13 cellular contexts compared by ENCODE assay signal in genomic region chr4:793109-793861, GRCh38. TPM values are rescaled to one million over a fixed set of nuclear protein-coding genes. Genes with fewer than 3 reads are reported as not detected.
A peak's percentile ranks its signal among the peaks of the same experiment; 100 is the strongest.
DNase-seq lines count a peak whose midpoint lies in the region; ATAC-seq and TF ChIP-seq lines count a peak whose summit lies in the region.
"Had no signal": no experiment of that assay in that cellular context is flagged by ENCODE, and none has a peak within 500 bp of the region (broad histone marks: within the 10 kb centered on the region; RNA-seq: fewer than 3 reads in every experiment).

No MANE protein-coding gene starts in this region.

- TF ChIP-seq CTCF in OCI-LY3 (IDR thresholded peaks at IDR 0.05; ENCODE audit: low read depth, low read length), result no peak
- no peak for TF ChIP-seq CTCF in dorsolateral prefrontal cortex (IDR thresholded peaks at IDR 0.05 in 54 of 56, conservative IDR thresholded peaks at IDR 0.05 in 2 of 56; ENCODE audit: low read depth in 1 of 56, partially characterized antibody in 56 of 56)

- H3K27me3 ChIP-seq in BLaER1 (peaks cover 35% of the 10 kb centered on the region), OCI-LY3 (ENCODE audit: low read depth, low read length) (peaks cover 15% of the 10 kb centered on the region), dorsolateral prefrontal cortex (peaks cover 0 to 61% (median 27%) of the 10 kb centered on the region in 45 donors)

- H3K9ac ChIP-seq in BLaER1, result no peak overlapping the region
- no peak overlapping the region for H3K9ac ChIP-seq in OCI-LY3 (ENCODE audit: low read length)

- H3K9me3 ChIP-seq in BLaER1, result no peaks in the 10 kb centered on the region
- H3K9me3 ChIP-seq in OCI-LY3 (ENCODE audit: insufficient read depth, low read length), result no peaks in the 10 kb centered on the region
- H3K9me3 ChIP-seq: prostate gland, SJSA1 had no signal

- peak overlapping the region; percentile 85 for H3K4me2 ChIP-seq in BLaER1
- peak overlapping the region; percentile 62 for H3K4me2 ChIP-seq in OCI-LY3 (ENCODE audit: low read length)

- H4K20me1 ChIP-seq in BLaER1 (no peaks in the 10 kb centered on the region; the same call in 1 of the 2 replicates), OCI-LY3 (ENCODE audit: insufficient read depth, low read length) (no peaks in the 10 kb centered on the region)

- intact Hi-C loops in dorsolateral prefrontal cortex (cut with DNase I), result no loop called here

- H3K4me3 ChIP-seq in BLaER1, result no peak overlapping the region
- 0 out of 2 replicates have a peak overlapping the region, but pooled peaks have one; percentile 71 for H3K4me3 ChIP-seq in OCI-LY3 (ENCODE audit: low read length)
- no peak overlapping the region for H3K4me3 ChIP-seq in dorsolateral prefrontal cortex
- H3K4me3 ChIP-seq: SJSA1 had no signal

- DNase-seq in COR-L47 (lab: John Stamatoyannopoulos, UW), result peak; percentile 49
- peak in 3 of 10 donors; percentile 47 to 58 (median 48) for DNase-seq in dorsolateral prefrontal cortex
- no peak for DNase-seq in stimulated activated CD4-positive, alpha-beta T cell treated with anti-CD3 and anti-CD28 coated beads, Interleukin-4, amount 100 ng/mL, for 24 hours
- DNase-seq: endodermal cell, NCI-H524 treated with DMSO at 0.1 percent for 48 hours had no signal

- ATAC-seq in HG03280 (IDR thresholded peaks at IDR 0.05; ENCODE audit: unreplicated experiment), result no peak
- no peak for ATAC-seq in GM21528 (IDR thresholded peaks at IDR 0.05; ENCODE audit: low FRiP score, unreplicated experiment)
- ATAC-seq in GM18520 (IDR thresholded peaks at IDR 0.05; ENCODE audit: unreplicated experiment), result no peak

- H3K4me1 ChIP-seq in BLaER1 (peaks cover 37% of the 10 kb centered on the region), OCI-LY3 (ENCODE audit: low read length) (peaks cover 5% of the 10 kb centered on the region; the same call in 1 of the 2 replicates)
- H3K4me1 ChIP-seq: SJSA1 had no signal

- H2AFZ ChIP-seq in OCI-LY3 (ENCODE audit: low read depth, low read length), result no peak overlapping the region

- no peak overlapping the region for H3K27ac ChIP-seq in BLaER1
- no peak overlapping the region for H3K27ac ChIP-seq in OCI-LY3 (ENCODE audit: low read length)
- peak overlapping the region in 31 of 59 donors; percentile 3 to 94 (median 51) for H3K27ac ChIP-seq in dorsolateral prefrontal cortex
- H3K27ac ChIP-seq: prostate gland, SJSA1 had no signal

- no peaks in the 10 kb centered on the region for H3K79me2 ChIP-seq in OCI-LY3 (ENCODE audit: low read length)

- no peaks in the 10 kb centered on the region for H3K36me3 ChIP-seq in BLaER1
- H3K36me3 ChIP-seq in OCI-LY3 (replicated peaks; ENCODE audit: low read depth, low read length), result no peaks in the 10 kb centered on the region
- H3K36me3 ChIP-seq: prostate gland, SJSA1 had no signal

RNA-seq across cellular contexts. Expression of gene CPLX1, which starts 32.6 kb away (rescaled TPM):
- total RNA-seq in dorsolateral prefrontal cortex, result 100 to 1,000 TPM in 117 of 120 experiments, 10 to 100 TPM in 3; 50.4 to 376 (median 222) TPM
- total RNA-seq: M059J, SJSA1 had no signal

Comparison
In these comparisons a context has a peak if more than half of its experiments do, and no peak if none do; other contexts are left out.
1. H3K27ac ChIP-seq: peak in dorsolateral prefrontal cortex (31 of 59); none in BLaER1 (single experiment) and OCI-LY3 (single experiment).